ENCODE assay signal across 23 cellular contexts in genomic region chr17:44473367-44473766, GRCh38.
"Had no signal": no experiment of that assay in that cellular context is flagged by ENCODE, and none has a peak within 500 bp of the region (broad histone marks: within the 10 kb centered on the region; RNA-seq: fewer than 3 reads in every experiment).

No MANE protein-coding gene starts in this region.

- H3K27ac Mint-ChIP-seq: activated B cell treated with CpG ODN at 0.5 μM for 24 hours; activated CD8-positive, alpha-beta T cell treated with anti-CD3 and anti-CD28 coated beads, Interleukin-2, amount 10 ng/mL, durations not matched to agents 7 days and 5 days; activated naive CD4-positive, alpha-beta T cell treated with anti-CD3 and anti-CD28 coated beads, Interleukin-2, amount 10 ng/mL, durations not matched to agents 7 days and 5 days; activated T-cell treated with anti-CD3 and anti-CD28 coated beads, Interleukin-2, amount 50 U/mL, for 24 hours; dendritic cell treated with granulocyte-macrophage colony-stimulating factor and Interleukin-4, amounts not matched to agents 40 ng/mL and 50 ng/mL, for 4 days had no signal

- H3K4me3 Mint-ChIP-seq: activated B cell treated with CpG ODN at 0.5 μM for 24 hours; activated CD8-positive, alpha-beta T cell treated with anti-CD3 and anti-CD28 coated beads, Interleukin-2, amount 10 ng/mL, durations not matched to agents 7 days and 5 days; activated naive CD4-positive, alpha-beta T cell treated with anti-CD3 and anti-CD28 coated beads, Interleukin-2, amount 10 ng/mL, durations not matched to agents 7 days and 5 days; activated T-cell treated with anti-CD3 and anti-CD28 coated beads, Interleukin-2, amount 50 U/mL, for 24 hours; dendritic cell treated with granulocyte-macrophage colony-stimulating factor and Interleukin-4, amounts not matched to agents 40 ng/mL and 50 ng/mL, for 4 days; nephron had no signal

- H3K27ac ChIP-seq: cardiac muscle cell, foreskin keratinocyte had no signal

- H3K27me3 Mint-ChIP-seq: activated B cell treated with CpG ODN at 0.5 μM for 24 hours; activated naive CD4-positive, alpha-beta T cell treated with anti-CD3 and anti-CD28 coated beads, Interleukin-2, amount 10 ng/mL, durations not matched to agents 7 days and 5 days; activated T-cell treated with anti-CD3 and anti-CD28 coated beads, Interleukin-2, amount 50 U/mL, for 24 hours; dendritic cell treated with granulocyte-macrophage colony-stimulating factor and Interleukin-4, amounts not matched to agents 40 ng/mL and 50 ng/mL, for 4 days had no signal

- H3K4me3 ChIP-seq: cardiac muscle cell had no signal

- DNase-seq: activated B cell treated with CpG ODN at 0.5 μM for 24 hours; activated CD4-positive, alpha-beta T cell treated with anti-CD3 and anti-CD28 coated beads for 48 hours; activated CD8-positive, alpha-beta T cell treated with anti-CD3 and anti-CD28 coated beads, Interleukin-2, amount 10 ng/mL, durations not matched to agents 7 days and 5 days; activated naive CD4-positive, alpha-beta T cell treated with anti-CD3 and anti-CD28 coated beads, Interleukin-2, amount 10 ng/mL, durations not matched to agents 7 days and 5 days; activated T-cell treated with anti-CD3 and anti-CD28 coated beads, Interleukin-2, amount 50 U/mL, for 24 hours; effector CD8-positive, alpha-beta T cell; foreskin keratinocyte; glutamatergic neuron; hippocampal formation; islet precursor cell; mammary epithelial cell; midbrain; occipital lobe; stimulated activated CD4-positive, alpha-beta T cell treated with anti-CD3 and anti-CD28 coated beads, Interleukin-12 subunit alpha, Interleukin-12 subunit beta, amount 100 ng/mL, for 4 hours; stimulated activated CD4-positive, alpha-beta T cell treated with anti-CD3 and anti-CD28 coated beads, Interleukin-1b, Interleukin-23, amount 100 ng/mL, for 48 hours; stimulated activated CD8-positive, alpha-beta memory T cell treated with anti-CD3 and anti-CD28 coated beads, Interleukin-4, amount 100 ng/mL, for 48 hours; stimulated activated naive CD4-positive, alpha-beta T cell; T-helper 2 cell had no signal

- ATAC-seq: activated CD8-positive, alpha-beta T cell treated with anti-CD3 and anti-CD28 coated beads, Interleukin-2, amount 10 ng/mL, durations not matched to agents 7 days and 5 days; esophagus mucosa; foreskin keratinocyte; left lobe of liver had no signal

- H3K27me3 ChIP-seq: cardiac muscle cell, foreskin keratinocyte had no signal

- H3K4me1 Mint-ChIP-seq: activated naive CD4-positive, alpha-beta T cell treated with anti-CD3 and anti-CD28 coated beads, Interleukin-2, amount 10 ng/mL, durations not matched to agents 7 days and 5 days; nephron had no signal

- H3K4me1 ChIP-seq: foreskin keratinocyte had no signal

- H3K9me3 Mint-ChIP-seq: activated B cell treated with CpG ODN at 0.5 μM for 24 hours; activated naive CD4-positive, alpha-beta T cell treated with anti-CD3 and anti-CD28 coated beads, Interleukin-2, amount 10 ng/mL, durations not matched to agents 7 days and 5 days; activated T-cell treated with anti-CD3 and anti-CD28 coated beads, Interleukin-2, amount 50 U/mL, for 24 hours; dendritic cell treated with granulocyte-macrophage colony-stimulating factor and Interleukin-4, amounts not matched to agents 40 ng/mL and 50 ng/mL, for 4 days; nephron had no signal
